Comparison of ENCODE assay signal across 8 cellular contexts in genomic region chr11:59173080-59173963, GRCh38. TPM values are rescaled to one million over a fixed set of nuclear protein-coding genes. Genes with fewer than 3 reads are reported as not detected.
A peak's percentile ranks its signal among the peaks of the same experiment; 100 is the strongest.
DNase-seq lines count a peak whose midpoint lies in the region; ATAC-seq and TF ChIP-seq lines count a peak whose summit lies in the region.

No MANE protein-coding gene starts in this region.

- peak overlapping the region; percentile 96 for H3K4me3 Mint-ChIP-seq in activated B cell treated with CpG ODN at 0.5 μM for 24 hours
- H3K4me3 Mint-ChIP-seq in glutamatergic neuron (ENCODE audit: unreplicated experiment) = peak overlapping the region; percentile 91

- peaks cover 27% of the 10 kb centered on the region for H3K36me3 Mint-ChIP-seq in activated B cell treated with CpG ODN at 0.5 μM for 24 hours (ENCODE audit: low read depth)
- no peaks in the 10 kb centered on the region for H3K36me3 Mint-ChIP-seq in glutamatergic neuron (ENCODE audit: unreplicated experiment)

- intact Hi-C loops in activated B cell treated with CpG ODN at 0.5 μM for 24 hours (cut with micrococcal nuclease) = loop anchor here (10.0 kb wide), 1 partner anchor 381 kb away; no protein-coding TSS in a partner anchor

- CTCF ChIA-PET in activated B cell treated with CpG ODN at 0.5 μM for 24 hours (lab: Charles Lee) = interaction anchor here (0.6 to 9.0 kb wide), 12 partner anchors 9 to 257 kb away, joined by 3 to 102 read pairs (median 20); partner anchors contain the start of gene MPEG1

- POLR2A ChIA-PET in activated B cell treated with CpG ODN at 0.5 μM for 24 hours (lab: Charles Lee) = interaction anchor here (0.6 to 6.4 kb wide), 16 partner anchors 9 to 596 kb away, joined by 3 to 70 read pairs (median 6); partner anchors contain the start of gene MPEG1

- H3K27me3 Mint-ChIP-seq in activated B cell treated with CpG ODN at 0.5 μM for 24 hours (no peaks in the 10 kb centered on the region), glutamatergic neuron (ENCODE audit: unreplicated experiment) (peaks cover 5% of the 10 kb centered on the region)

- DNase-seq in GM03348 (ENCODE audit: low spot score) (peak; percentile 30), activated B cell treated with CpG ODN at 0.5 μM for 24 hours (peak; percentile 46), glutamatergic neuron (peak; percentile 70), occipital lobe (lab: John Stamatoyannopoulos, UW) (peak; percentile 27), GF-D8 (lab: John Stamatoyannopoulos, UW) (no peak)
- no peak for DNase-seq in activated CD4-positive, CD25-positive, alpha-beta regulatory T cell treated with anti-CD3 and anti-CD28 coated beads, Interleukin-2, amount 50 U/mL, for 72 hours

- H3K27ac Mint-ChIP-seq in activated B cell treated with CpG ODN at 0.5 μM for 24 hours = peak overlapping the region; percentile 90
- peak overlapping the region; percentile 45 for H3K27ac Mint-ChIP-seq in glutamatergic neuron (ENCODE audit: unreplicated experiment)

- TF ChIP-seq CTCF in activated B cell treated with CpG ODN at 0.5 μM for 24 hours (IDR thresholded peaks at IDR 0.05) (no peak), glutamatergic neuron (IDR thresholded peaks at IDR 0.05; ENCODE audit: partially characterized antibody, unreplicated experiment) (no peak)

- H3K4me1 Mint-ChIP-seq in activated B cell treated with CpG ODN at 0.5 μM for 24 hours (peaks cover 34% of the 10 kb centered on the region), glutamatergic neuron (ENCODE audit: low read depth, unreplicated experiment) (peaks cover 4% of the 10 kb centered on the region)

- H3K9me3 Mint-ChIP-seq in activated B cell treated with CpG ODN at 0.5 μM for 24 hours = no peaks in the 10 kb centered on the region
- H3K9me3 Mint-ChIP-seq in glutamatergic neuron (ENCODE audit: unreplicated experiment) = peaks cover 8% of the 10 kb centered on the region

- peak; percentile 1 for ATAC-seq in HG02885 (IDR thresholded peaks at IDR 0.05; ENCODE audit: poor library complexity, unreplicated experiment)
- ATAC-seq in activated B cell treated with CpG ODN at 0.5 μM for 24 hours (ENCODE audit: low read depth) = no peak
- ATAC-seq in GM21825 (IDR thresholded peaks at IDR 0.05; ENCODE audit: unreplicated experiment) = no peak

RNA-seq across cellular contexts. Expression of gene DTX4, which starts 1.4 kb away (rescaled TPM):
- total RNA-seq in activated B cell treated with CpG ODN at 0.5 μM for 24 hours (24.2 TPM in 2 replicates), glutamatergic neuron (ENCODE audit: unreplicated experiment) (4.1 TPM), occipital lobe (43.7 TPM)

RNA-seq across cellular contexts. Expression of gene FAM111A, which starts 30.7 kb away (rescaled TPM):
- total RNA-seq in activated B cell treated with CpG ODN at 0.5 μM for 24 hours (51.5 and 64.3 TPM in 2 replicates), glutamatergic neuron (ENCODE audit: unreplicated experiment) (3.1 TPM), occipital lobe (10.5 TPM)

RNA-seq across cellular contexts. Expression of gene MPEG1, which starts 39.4 kb away (rescaled TPM):
- total RNA-seq in activated B cell treated with CpG ODN at 0.5 μM for 24 hours (145 and 154 TPM in 2 replicates), glutamatergic neuron (ENCODE audit: unreplicated experiment) (not detected), occipital lobe (2.8 TPM)

Comparison
In these comparisons a context has a peak if more than half of its experiments do, and no peak if none do; other contexts are left out.
1. DNase-seq: peak in GM03348 (single experiment), activated B cell treated with CpG ODN at 0.5 μM for 24 hours (single experiment), glutamatergic neuron (single experiment) and occipital lobe (single experiment); none in GF-D8 (single experiment) and activated CD4-positive, CD25-positive, alpha-beta regulatory T cell treated with anti-CD3 and anti-CD28 coated beads, Interleukin-2, amount 50 U/mL, for 72 hours (single experiment).
2. RNA of gene MPEG1, which starts 39.4 kb away (total RNA-seq): 145 to 154 TPM in activated B cell treated with CpG ODN at 0.5 μM for 24 hours; 2.8 TPM in occipital lobe (single experiment) and not detected in glutamatergic neuron (single experiment); every median in the first group is over 10 times any median in the second.